8 cellular contexts compared by ENCODE assay signal in genomic region chr14:93994919-93995682, GRCh38. TPM values are rescaled to one million over a fixed set of nuclear protein-coding genes. Genes with fewer than 3 reads are reported as not detected.
A peak's percentile ranks its signal among the peaks of the same experiment; 100 is the strongest.
DNase-seq lines count a peak whose midpoint lies in the region; ATAC-seq and TF ChIP-seq lines count a peak whose summit lies in the region.

No MANE protein-coding gene starts in this region.

- H3K9me2 ChIP-seq in Karpas-422 (replicated peaks; ENCODE audit: insufficient read depth, low read length) = no peaks in the 10 kb centered on the region

- no peaks in the 10 kb centered on the region for H3K79me2 ChIP-seq in Karpas-422 (ENCODE audit: low read length)

- peak; percentile 80 for DNase-seq in Right ventricle myocardium inferior (ENCODE audit: missing footprints)
- DNase-seq in cardiac septum (ENCODE audit: low spot score) = no peak
- peak; percentile 70 for DNase-seq in kidney epithelial cell (ENCODE audit: low read depth)
- peak; percentile 62 to 94 for DNase-seq in tibial artery
- DNase-seq in Karpas-422 = no peak
- DNase-seq in central memory CD4-positive, alpha-beta T cell = no peak
- DNase-seq in cerebellar nuclear complex (lab: John Stamatoyannopoulos, UW) = no peak

- H3K36me3 ChIP-seq in kidney epithelial cell (ENCODE audit: control insufficient read depth, insufficient read depth, low read length) (no peaks in the 10 kb centered on the region), tibial artery (no peaks in the 10 kb centered on the region), Karpas-422 (ENCODE audit: insufficient read depth, low read length) (no peaks in the 10 kb centered on the region)

- peak overlapping the region; percentile 85 for H3K27ac Mint-ChIP-seq in activated naive CD8-positive, alpha-beta T cell

- peaks cover 23% of the 10 kb centered on the region for H3K4me1 Mint-ChIP-seq in activated naive CD8-positive, alpha-beta T cell (ENCODE audit: low read depth)

- no peaks in the 10 kb centered on the region for H3K9me3 Mint-ChIP-seq in activated naive CD8-positive, alpha-beta T cell (ENCODE audit: low read depth)

- no peak overlapping the region for H2AFZ ChIP-seq in Karpas-422 (ENCODE audit: low read length)

- no peak overlapping the region for H3K4me3 Mint-ChIP-seq in activated naive CD8-positive, alpha-beta T cell

- H3K36me3 Mint-ChIP-seq in activated naive CD8-positive, alpha-beta T cell = no peaks in the 10 kb centered on the region

- H3K27me3 ChIP-seq in kidney epithelial cell (ENCODE audit: control insufficient read depth, insufficient read depth, low read length) = no peaks in the 10 kb centered on the region
- no peaks in the 10 kb centered on the region for H3K27me3 ChIP-seq in tibial artery
- H3K27me3 ChIP-seq in Karpas-422 (ENCODE audit: low read length) = no peaks in the 10 kb centered on the region

- peak overlapping the region; percentile 82 to 91 for H3K27ac ChIP-seq in tibial artery
- H3K27ac ChIP-seq in Karpas-422 (ENCODE audit: low read length) = no peak overlapping the region

- no peaks in the 10 kb centered on the region for H3K27me3 Mint-ChIP-seq in activated naive CD8-positive, alpha-beta T cell

- intact Hi-C loops in Right ventricle myocardium inferior (cut with DNase I) = loop anchor here (5.0 kb wide), 1 partner anchor 38 kb away; no protein-coding TSS in a partner anchor
- intact Hi-C loops in cardiac septum (cut with DNase I) = loop anchor here (5.0 kb wide), 1 partner anchor 38 kb away; no protein-coding TSS in a partner anchor
- intact Hi-C loops in tibial artery (cut with DNase I; ENCODE audit: low total_unique reads) = no loop called here

- no peak for TF ChIP-seq CTCF in kidney epithelial cell (IDR thresholded peaks at IDR 0.05; ENCODE audit: insufficient read depth, low read length, poor library complexity, severe bottlenecking)
- TF ChIP-seq CTCF in tibial artery (IDR thresholded peaks at IDR 0.05) = no peak

- ATAC-seq in Right ventricle myocardium inferior = peak; percentile 41

- H3K9ac ChIP-seq in Karpas-422 (ENCODE audit: low read length) = no peak overlapping the region

- peaks cover 0 to 30% (median 23%) of the 10 kb centered on the region in 4 donors for H3K4me1 ChIP-seq in tibial artery
- no peaks in the 10 kb centered on the region for H3K4me1 ChIP-seq in Karpas-422 (ENCODE audit: low read length)

- peaks cover 14% of the 10 kb centered on the region; the same call in 1 of the 2 replicates for H4K20me1 ChIP-seq in Karpas-422 (ENCODE audit: insufficient read depth, low read depth, low read length)

- H3K4me3 ChIP-seq in kidney epithelial cell (ENCODE audit: low read depth, low read length) (no peak overlapping the region), tibial artery (peak overlapping the region; percentile 21 to 41), Karpas-422 (ENCODE audit: low read length) (no peak overlapping the region)

- no peak overlapping the region for H3K4me2 ChIP-seq in Karpas-422 (ENCODE audit: low read depth, low read length, poor library complexity, severe bottlenecking)

- H3K9me3 ChIP-seq in tibial artery (no peaks in the 10 kb centered on the region), Karpas-422 (ENCODE audit: low read length) (no peaks in the 10 kb centered on the region)

RNA-seq across cellular contexts. Expression of gene CCDC197, which starts 2.0 kb away (rescaled TPM):
- total RNA-seq in Right ventricle myocardium inferior (0.84 TPM), cardiac septum (3.4 TPM), kidney epithelial cell (not detected in 2 replicates)
- total RNA-seq in Karpas-422 (2014; rRNA removed; shearing (Covaris generic); ENCODE audit: low replicate concordance) = not detected in 2 replicates

RNA-seq across cellular contexts. Expression of gene ASB2, which starts 18.7 kb away (rescaled TPM):
- 294 TPM for total RNA-seq in Right ventricle myocardium inferior
- total RNA-seq in cardiac septum = 156 TPM
- total RNA-seq in kidney epithelial cell = 7.4 and 8.8 TPM in 2 replicates
- total RNA-seq in Karpas-422 (2014; rRNA removed; shearing (Covaris generic); ENCODE audit: low replicate concordance) = 0.69 and 2.3 TPM in 2 replicates

RNA-seq across cellular contexts. Expression of gene OTUB2, which starts 31.0 kb away (rescaled TPM):
- total RNA-seq in Right ventricle myocardium inferior (0.35 TPM), cardiac septum (0.30 TPM), kidney epithelial cell (6.4 and 8.3 TPM in 2 replicates)
- total RNA-seq in Karpas-422 (2014; rRNA removed; shearing (Covaris generic); ENCODE audit: low replicate concordance) = not detected in 2 replicates

Comparison
In these comparisons a context has a peak if more than half of its experiments do, and no peak if none do; other contexts are left out.
1. DNase-seq: peak in Right ventricle myocardium inferior (single experiment), kidney epithelial cell (single experiment) and tibial artery (2 of 2); none in cardiac septum (single experiment), Karpas-422 (single experiment), central memory CD4-positive, alpha-beta T cell (single experiment) and cerebellar nuclear complex (0 of 2).
2. H3K4me3 ChIP-seq: peak in tibial artery (2 of 2); none in kidney epithelial cell (single experiment) and Karpas-422 (single experiment).
3. RNA of gene ASB2, which starts 18.7 kb away (total RNA-seq): 294 TPM in Right ventricle myocardium inferior (single experiment) and 156 TPM in cardiac septum (single experiment); 7.4 to 8.8 TPM in kidney epithelial cell and 0.69 to 2.3 TPM in Karpas-422; every median in the first group is over 10 times any median in the second.